Comparison of ENCODE assay signal across 11 cellular contexts in the genomic region with DNA sequence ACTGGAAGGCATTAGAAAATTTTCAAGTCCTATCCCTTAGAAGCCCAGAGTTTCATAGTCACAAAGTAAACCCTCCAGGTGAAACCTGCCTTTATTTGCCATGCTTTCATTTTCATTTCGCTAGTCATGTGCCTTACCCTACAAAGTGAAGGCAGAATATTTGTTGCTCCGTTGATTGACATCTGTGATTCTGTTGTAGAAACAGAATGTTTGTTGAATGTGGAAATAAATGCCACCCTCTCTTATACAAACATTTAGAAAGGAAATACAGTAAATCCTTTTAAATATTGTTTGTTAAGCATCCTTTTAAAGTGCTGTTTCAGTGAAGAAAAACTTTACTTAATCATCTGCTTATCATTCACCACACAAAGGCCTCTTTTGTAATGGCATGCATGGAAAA. TPM values are rescaled to one million over a fixed set of nuclear protein-coding genes. Genes with fewer than 3 reads are reported as not detected.
DNase-seq lines count a peak whose midpoint lies in the region; ATAC-seq and TF ChIP-seq lines count a peak whose summit lies in the region.
"Had no signal": no experiment of that assay in that cellular context is flagged by ENCODE, and none has a peak within 500 bp of the region (broad histone marks: within the 10 kb centered on the region; RNA-seq: fewer than 3 reads in every experiment).

No MANE protein-coding gene starts in this region.

- TF ChIP-seq CTCF in OCI-LY1 (IDR thresholded peaks at IDR 0.05; ENCODE audit: low read length) (no peak), stomach (IDR thresholded peaks at IDR 0.05) (no peak), tibial nerve (IDR thresholded peaks at IDR 0.05) (no peak)

- TF ChIP-seq EP300 in stomach (IDR thresholded peaks at IDR 0.05): no peak
- no peak for TF ChIP-seq EP300 in tibial nerve (IDR thresholded peaks at IDR 0.05)

- H3K27ac ChIP-seq in OCI-LY1 (ENCODE audit: low read depth, low read length, poor library complexity, severe bottlenecking): no peak overlapping the region
- peak overlapping the region in 4 of 5 donors; percentile 56 to 86 (median 59) for H3K27ac ChIP-seq in stomach
- no peak overlapping the region for H3K27ac ChIP-seq in tibial nerve
- H3K27ac ChIP-seq: WERI-Rb-1 had no signal

- no peak for DNase-seq in activated T-cell treated with anti-CD3 and anti-CD28 coated beads, Interleukin-2, amount 50 U/mL, for 4 hours
- no peak for DNase-seq in activated T-cell treated with anti-CD3 and anti-CD28 coated beads, Interleukin-2, amount 50 U/mL, for 72 hours
- peak; percentile 29 for DNase-seq in foreskin melanocyte
- no peak for DNase-seq in stomach
- DNase-seq in GM03348 (ENCODE audit: low spot score): no peak
- DNase-seq in GOT3 (lab: John Stamatoyannopoulos, UW): no peak
- DNase-seq in tibial nerve (ENCODE audit: low spot score in 2 of 2): no peak
- DNase-seq: naive thymus-derived CD8-positive, alpha-beta T cell; WERI-Rb-1 had no signal

- no peak for ATAC-seq in activated T-cell treated with anti-CD3 and anti-CD28 coated beads, Interleukin-2, amount 50 U/mL, for 4 hours
- no peak for ATAC-seq in activated T-cell treated with anti-CD3 and anti-CD28 coated beads, Interleukin-2, amount 50 U/mL, for 72 hours (replicated peaks in 1 of 2)
- ATAC-seq: naive thymus-derived CD8-positive, alpha-beta T cell had no signal

- H2AFZ ChIP-seq in OCI-LY1 (ENCODE audit: low read length): no peak overlapping the region

- peak overlapping the region; percentile 47 for H3K4me2 ChIP-seq in OCI-LY1 (ENCODE audit: low read length)

- H3K36me3 ChIP-seq in OCI-LY1 (ENCODE audit: insufficient read depth, low read length): no peaks in the 10 kb centered on the region
- no peaks in the 10 kb centered on the region for H3K36me3 ChIP-seq in stomach
- no peaks in the 10 kb centered on the region for H3K36me3 ChIP-seq in tibial nerve
- H3K36me3 ChIP-seq: WERI-Rb-1 had no signal

- WGBS in stomach, 5 donors: 20 to 52% (median 42%) methylated on average over 2 of the region's 2 CpGs
- 78 to 85% methylated on average over 2 of the region's 2 CpGs for WGBS in tibial nerve, 2 donors

- intact Hi-C loops in stomach (cut with DNase I; ENCODE audit: low total_unique reads): no loop called here

- no peak overlapping the region for H3K27ac Mint-ChIP-seq in activated T-cell treated with anti-CD3 and anti-CD28 coated beads, Interleukin-2, amount 50 U/mL, for 72 hours
- H3K27ac Mint-ChIP-seq: activated T-helper 1 cell treated with anti-CD3 and anti-CD28 coated beads, Interleukin-12 subunit alpha, Interleukin-12 subunit beta, Interleukin-2, Interleukin-4 antibody, amounts not matched to agents 30 ng/mL and 10 ng/mL and 1 ng/mL, durations not matched to agents 14 hours and 24 hours and 36 hours; naive thymus-derived CD8-positive, alpha-beta T cell had no signal

- peaks cover 9% of the 10 kb centered on the region for H3K4me1 Mint-ChIP-seq in activated T-cell treated with anti-CD3 and anti-CD28 coated beads, Interleukin-2, amount 50 U/mL, for 4 hours (ENCODE audit: low read depth)
- no peaks in the 10 kb centered on the region for H3K4me1 Mint-ChIP-seq in activated T-cell treated with anti-CD3 and anti-CD28 coated beads, Interleukin-2, amount 50 U/mL, for 72 hours (ENCODE audit: low read depth)

- no peaks in the 10 kb centered on the region for H3K9me2 ChIP-seq in OCI-LY1 (ENCODE audit: low read depth, low read length)

- H3K79me2 ChIP-seq in OCI-LY1 (ENCODE audit: insufficient read depth, low read length): no peaks in the 10 kb centered on the region

- peak overlapping the region; percentile 59 for H3K4me3 Mint-ChIP-seq in activated T-cell treated with anti-CD3 and anti-CD28 coated beads, Interleukin-2, amount 50 U/mL, for 4 hours
- H3K4me3 Mint-ChIP-seq in activated T-cell treated with anti-CD3 and anti-CD28 coated beads, Interleukin-2, amount 50 U/mL, for 72 hours: peak overlapping the region in 1 of 2 donors; percentile 62
- H3K4me3 Mint-ChIP-seq: activated T-helper 1 cell treated with anti-CD3 and anti-CD28 coated beads, Interleukin-12 subunit alpha, Interleukin-12 subunit beta, Interleukin-2, Interleukin-4 antibody, amounts not matched to agents 30 ng/mL and 10 ng/mL and 1 ng/mL, durations not matched to agents 14 hours and 24 hours and 36 hours had no signal

- no peaks in the 10 kb centered on the region for H3F3A ChIP-seq in OCI-LY1 (ENCODE audit: insufficient read depth, low read length)

- no peaks in the 10 kb centered on the region for H3K27me3 Mint-ChIP-seq in activated T-cell treated with anti-CD3 and anti-CD28 coated beads, Interleukin-2, amount 50 U/mL, for 4 hours (ENCODE audit: low read depth)
- H3K27me3 Mint-ChIP-seq in activated T-cell treated with anti-CD3 and anti-CD28 coated beads, Interleukin-2, amount 50 U/mL, for 72 hours (ENCODE audit: low read depth): no peaks in the 10 kb centered on the region

- H3K4me3 ChIP-seq in OCI-LY1 (ENCODE audit: low read depth, low read length, poor library complexity, severe bottlenecking) (no peak overlapping the region), stomach (peak overlapping the region in 1 of 4 donors; percentile 5), tibial nerve (no peak overlapping the region)

- H3K36me3 Mint-ChIP-seq in activated T-cell treated with anti-CD3 and anti-CD28 coated beads, Interleukin-2, amount 50 U/mL, for 4 hours (ENCODE audit: insufficient read depth): no peaks in the 10 kb centered on the region
- no peaks in the 10 kb centered on the region for H3K36me3 Mint-ChIP-seq in activated T-cell treated with anti-CD3 and anti-CD28 coated beads, Interleukin-2, amount 50 U/mL, for 72 hours (ENCODE audit: insufficient read depth in 2 of 2)
- H3K36me3 Mint-ChIP-seq: naive thymus-derived CD8-positive, alpha-beta T cell had no signal

- H3K27me3 ChIP-seq in OCI-LY1 (ENCODE audit: insufficient read depth, low read length) (no peaks in the 10 kb centered on the region), stomach (no peaks in the 10 kb centered on the region), tibial nerve (no peaks in the 10 kb centered on the region)

- no peaks in the 10 kb centered on the region for H4K20me1 ChIP-seq in OCI-LY1 (ENCODE audit: insufficient read depth, low read length)

- H3K9me3 ChIP-seq in OCI-LY1 (ENCODE audit: low read length) (no peaks in the 10 kb centered on the region), stomach (no peaks in the 10 kb centered on the region), tibial nerve (no peaks in the 10 kb centered on the region)

- TF ChIP-seq POLR2A in stomach (IDR thresholded peaks at IDR 0.05) (no peak), tibial nerve (IDR thresholded peaks at IDR 0.05) (no peak)

- no peaks in the 10 kb centered on the region for H3K9me3 Mint-ChIP-seq in activated T-cell treated with anti-CD3 and anti-CD28 coated beads, Interleukin-2, amount 50 U/mL, for 4 hours
- H3K9me3 Mint-ChIP-seq in activated T-cell treated with anti-CD3 and anti-CD28 coated beads, Interleukin-2, amount 50 U/mL, for 72 hours: no peaks in the 10 kb centered on the region
- H3K9me3 Mint-ChIP-seq: activated T-helper 1 cell treated with anti-CD3 and anti-CD28 coated beads, Interleukin-12 subunit alpha, Interleukin-12 subunit beta, Interleukin-2, Interleukin-4 antibody, amounts not matched to agents 30 ng/mL and 10 ng/mL and 1 ng/mL, durations not matched to agents 14 hours and 24 hours and 36 hours; naive thymus-derived CD8-positive, alpha-beta T cell had no signal

- H3K4me1 ChIP-seq in OCI-LY1 (ENCODE audit: insufficient read depth, low read length, severe bottlenecking) (peaks cover 4% of the 10 kb centered on the region), stomach (peaks cover 0 to 24% (median 5%) of the 10 kb centered on the region in 4 donors), tibial nerve (peaks cover 0 to 4% (median 0%) of the 10 kb centered on the region in 4 donors)

- H3K9ac ChIP-seq in OCI-LY1 (ENCODE audit: low read length): no peak overlapping the region

RNA-seq across cellular contexts. Expression of gene CAST, which starts 34.4 kb away (rescaled TPM):
- total RNA-seq in activated T-cell treated with anti-CD3 and anti-CD28 coated beads, Interleukin-2, amount 50 U/mL, for 4 hours: 10 to 100 TPM; 57.5 to 73.9 (median 58.1) TPM
- total RNA-seq in activated T-cell treated with anti-CD3 and anti-CD28 coated beads, Interleukin-2, amount 50 U/mL, for 72 hours: 100 to 1,000 TPM; 120 to 163 TPM
- total RNA-seq in stomach: 100 to 1,000 TPM; 194 to 458 (median 237) TPM
- 10 to 100 TPM; 54.0 to 73.9 (median 69.4) TPM for polyA plus RNA-seq in stomach
- total RNA-seq in tibial nerve: 100 to 1,000 TPM; 247 to 316 (median 259) TPM

Comparison
In these comparisons a context has a peak if more than half of its experiments do, and no peak if none do; other contexts are left out.
1. H3K27ac ChIP-seq: peak in stomach (4 of 5); none in OCI-LY1 (single experiment) and tibial nerve (0 of 4).